ENCODE assay signal across 24 cellular contexts in genomic region chr1:18294437-18295176, GRCh38.
"Had no signal": no experiment of that assay in that cellular context is flagged by ENCODE, and none has a peak within 500 bp of the region (broad histone marks: within the 10 kb centered on the region; RNA-seq: fewer than 3 reads in every experiment).

No MANE protein-coding gene starts in this region.

- H3K27me3 ChIP-seq: colonic mucosa, pancreas had no signal

- H3K9me3 ChIP-seq: colonic mucosa, esophagus muscularis mucosa, left ventricle myocardium inferior, pancreas, psoas muscle, right atrium auricular region, upper lobe of left lung had no signal

- FAIRE-seq: bronchial epithelial cell, frontal cortex, pancreas had no signal

- H3K27ac ChIP-seq: colonic mucosa, dorsolateral prefrontal cortex, esophagus muscularis mucosa, hepatocyte, left ventricle myocardium inferior, pancreas, psoas muscle, right atrium auricular region, upper lobe of left lung had no signal

- H2AFZ ChIP-seq: hepatocyte had no signal

- DNase-seq: activated B cell treated with CpG ODN at 0.5 μM for 24 hours; activated CD4-positive, alpha-beta memory T cell treated with anti-CD3 and anti-CD28 coated beads for 36 hours; activated CD4-positive, alpha-beta T cell treated with anti-CD3 and anti-CD28 coated beads for 36 hours; activated naive CD4-positive, alpha-beta T cell treated with anti-CD3 and anti-CD28 coated beads for 36 hours; activated T-cell treated with anti-CD3 and anti-CD28 coated beads, Interleukin-2, amount 50 U/mL, for 48 hours; amygdala; colonic mucosa; dorsolateral prefrontal cortex; effector memory CD8-positive, alpha-beta T cell; glutamatergic neuron; left ventricle myocardium inferior; natural killer cell; pancreas; psoas muscle; stimulated activated CD4-positive, alpha-beta T cell treated with anti-CD3 and anti-CD28 coated beads, Interleukin-4, amount 100 ng/mL, for 24 hours; stimulated activated naive CD4-positive, alpha-beta T cell treated with Interleukin-2 at 50 U/mL for 16 hours; T-helper 9 cell had no signal

- H3K9me3 Mint-ChIP-seq: activated B cell treated with CpG ODN at 0.5 μM for 24 hours; activated CD4-positive, alpha-beta memory T cell treated with anti-CD3 and anti-CD28 coated beads for 36 hours; activated naive CD4-positive, alpha-beta T cell treated with anti-CD3 and anti-CD28 coated beads for 36 hours; effector memory CD8-positive, alpha-beta T cell; mesothelial cell of epicardium; natural killer cell had no signal

- H3K4me1 Mint-ChIP-seq: activated B cell treated with CpG ODN at 0.5 μM for 24 hours; activated CD4-positive, alpha-beta T cell treated with anti-CD3 and anti-CD28 coated beads for 36 hours; mesothelial cell of epicardium; natural killer cell had no signal

- H3K79me2 ChIP-seq: hepatocyte had no signal

- H3K36me3 Mint-ChIP-seq: activated CD4-positive, alpha-beta memory T cell treated with anti-CD3 and anti-CD28 coated beads for 36 hours; mesothelial cell of epicardium; natural killer cell had no signal

- H3K4me3 ChIP-seq: colonic mucosa, dorsolateral prefrontal cortex, esophagus muscularis mucosa, hepatocyte, left ventricle myocardium inferior, pancreas, psoas muscle, right atrium auricular region, upper lobe of left lung had no signal

- H3K4me3 Mint-ChIP-seq: activated B cell treated with CpG ODN at 0.5 μM for 24 hours; activated CD4-positive, alpha-beta memory T cell treated with anti-CD3 and anti-CD28 coated beads for 36 hours; activated CD4-positive, alpha-beta T cell treated with anti-CD3 and anti-CD28 coated beads for 36 hours; activated naive CD4-positive, alpha-beta T cell treated with anti-CD3 and anti-CD28 coated beads for 36 hours; effector memory CD8-positive, alpha-beta T cell; mesothelial cell of epicardium; natural killer cell had no signal

- H3K4me1 ChIP-seq: colonic mucosa, esophagus muscularis mucosa, left ventricle myocardium inferior, pancreas, psoas muscle, right atrium auricular region, upper lobe of left lung had no signal

- H3K4me2 ChIP-seq: hepatocyte had no signal

- ATAC-seq: activated CD4-positive, alpha-beta T cell treated with anti-CD3 and anti-CD28 coated beads for 36 hours; effector memory CD8-positive, alpha-beta T cell; natural killer cell; pancreas; psoas muscle had no signal

- H3K27ac Mint-ChIP-seq: activated B cell treated with CpG ODN at 0.5 μM for 24 hours; activated CD4-positive, alpha-beta memory T cell treated with anti-CD3 and anti-CD28 coated beads for 36 hours; activated CD4-positive, alpha-beta T cell treated with anti-CD3 and anti-CD28 coated beads for 36 hours; activated naive CD4-positive, alpha-beta T cell treated with anti-CD3 and anti-CD28 coated beads for 36 hours; effector memory CD8-positive, alpha-beta T cell; mesothelial cell of epicardium; natural killer cell had no signal

- H3K36me3 ChIP-seq: colonic mucosa, esophagus muscularis mucosa, left ventricle myocardium inferior, pancreas, right atrium auricular region, upper lobe of left lung had no signal
